12 cellular contexts compared by ENCODE assay signal in the genomic region with DNA sequence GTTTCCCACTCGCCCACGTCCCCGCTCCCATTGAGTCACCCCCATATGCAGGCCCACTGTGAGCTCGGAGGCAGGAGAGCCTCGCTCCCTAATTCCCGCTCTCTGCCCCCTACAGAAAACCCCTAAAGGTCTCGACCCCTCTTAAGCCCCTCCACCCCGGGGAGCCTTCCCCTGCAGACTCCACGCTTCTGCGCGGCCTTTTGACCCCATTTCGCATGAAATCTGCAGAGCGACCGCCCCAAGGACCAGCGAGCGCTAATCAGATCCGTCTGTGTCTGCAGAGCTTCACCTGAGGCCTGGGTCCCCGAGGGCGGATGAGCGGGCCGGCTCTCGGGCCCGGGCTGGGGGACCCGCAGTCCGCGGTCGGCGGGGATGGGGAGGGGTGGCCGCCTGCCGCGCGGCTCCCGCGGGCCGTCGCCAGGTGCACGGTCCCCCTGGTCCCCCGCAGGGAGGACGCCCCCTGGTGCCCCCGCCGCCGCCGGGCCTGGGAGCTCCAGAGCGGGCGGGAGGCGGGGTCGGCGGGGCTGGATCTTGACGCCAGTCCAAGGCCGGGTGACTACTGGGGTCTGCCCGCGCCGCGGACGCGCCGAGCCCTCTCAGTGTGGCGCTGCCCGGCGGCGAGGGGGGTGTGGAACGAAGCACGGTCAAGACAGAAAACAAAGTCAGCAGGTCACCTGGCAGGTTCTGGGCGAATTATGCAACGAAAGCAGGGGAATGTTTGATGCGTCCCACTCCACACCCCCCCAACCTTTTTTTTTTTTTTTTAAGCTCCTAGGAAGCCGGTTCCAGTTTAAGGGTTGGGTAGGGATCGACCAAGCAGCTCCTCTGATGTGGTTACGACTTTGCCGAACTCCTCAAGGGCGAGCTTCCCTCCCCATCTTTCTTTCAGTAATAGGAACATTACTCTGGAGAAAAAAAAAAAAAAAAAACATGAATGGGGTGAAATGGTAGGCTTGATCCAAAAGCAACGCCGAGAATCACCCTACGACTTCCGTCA. TPM values are rescaled to one million over a fixed set of nuclear protein-coding genes. Genes with fewer than 3 reads are reported as not detected.
A peak's percentile ranks its signal among the peaks of the same experiment; 100 is the strongest.
DNase-seq lines count a peak whose midpoint lies in the region; ATAC-seq and TF ChIP-seq lines count a peak whose summit lies in the region.
"Had no signal": no experiment of that assay in that cellular context is flagged by ENCODE, and none has a peak within 500 bp of the region (broad histone marks: within the 10 kb centered on the region; RNA-seq: fewer than 3 reads in every experiment).

No MANE protein-coding gene starts in this region.

- peaks cover 29% of the 10 kb centered on the region for H3K36me3 ChIP-seq in left ventricle myocardium inferior
- H3K36me3 ChIP-seq in endodermal cell (ENCODE audit: control insufficient read depth, insufficient read depth, low read length) = peaks cover 26% of the 10 kb centered on the region
- no peaks in the 10 kb centered on the region for H3K36me3 ChIP-seq in mucosa of descending colon (ENCODE audit: low read depth)

- H3K9me3 ChIP-seq in left ventricle myocardium inferior (replicated peaks) (no peaks in the 10 kb centered on the region), endodermal cell (ENCODE audit: control insufficient read depth, low read length) (no peaks in the 10 kb centered on the region), mucosa of descending colon (no peaks in the 10 kb centered on the region)

- ATAC-seq in mucosa of descending colon (peak; percentile 25), HG03280 (IDR thresholded peaks at IDR 0.05; ENCODE audit: unreplicated experiment) (no peak), GM21526 (IDR thresholded peaks at IDR 0.05; ENCODE audit: low FRiP score, unreplicated experiment) (no peak)
- ATAC-seq: PC-3 had no signal

- intact Hi-C loops in left ventricle myocardium inferior (cut with micrococcal nuclease) (no loop called here), cardiac septum (cut with DNase I) (no loop called here), mucosa of descending colon (cut with DNase I, micrococcal nuclease) (no loop called here)

- H3K9ac ChIP-seq in endodermal cell (ENCODE audit: extremely low read depth, low read length, poor library complexity, severe bottlenecking) = no peak overlapping the region

- H3K4me1 Mint-ChIP-seq in endodermal cell (peaks cover 56% of the 10 kb centered on the region), type B pancreatic cell (ENCODE audit: unreplicated experiment) (peaks cover 22% of the 10 kb centered on the region)

- 7 to 10% methylated on average over 3 to 75 of the region's 75 CpGs for WGBS in endodermal cell (ENCODE audit: insufficient coverage in 1 of 2, insufficient read length in 1 of 2), 2 experiments

- TF ChIP-seq CTCF in left ventricle myocardium inferior (IDR thresholded peaks at IDR 0.05; ENCODE audit: borderline replicate concordance) = no peak
- TF ChIP-seq CTCF in endodermal cell (conservative IDR thresholded peaks at IDR 0.05) = peak; percentile 49
- no peak for TF ChIP-seq CTCF in mucosa of descending colon (IDR thresholded peaks at IDR 0.05)
- TF ChIP-seq CTCF in type B pancreatic cell (conservative IDR thresholded peaks at IDR 0.05) = peak; percentile 25

- H3K4me1 ChIP-seq in left ventricle myocardium inferior = peaks cover 24% of the 10 kb centered on the region
- H3K4me1 ChIP-seq in endodermal cell (ENCODE audit: control insufficient read depth, insufficient read depth, low read length) = peaks cover 14% of the 10 kb centered on the region
- H3K4me1 ChIP-seq in mucosa of descending colon (ENCODE audit: low read depth) = no peaks in the 10 kb centered on the region

- H3K27ac ChIP-seq in left ventricle myocardium inferior (replicated peaks) (no peak overlapping the region), endodermal cell (ENCODE audit: low read depth, low read length) (no peak overlapping the region)
- H3K27ac ChIP-seq: HL-60, VCaP had no signal

- H3K4me3 ChIP-seq in left ventricle myocardium inferior (peak overlapping the region; percentile 52), endodermal cell (ENCODE audit: low read length) (peak overlapping the region; percentile 69), mucosa of descending colon (no peak overlapping the region)

- H3K27me3 ChIP-seq in left ventricle myocardium inferior (ENCODE audit: low read depth) (peaks cover 54% of the 10 kb centered on the region), endodermal cell (ENCODE audit: control insufficient read depth, insufficient read depth, low read length, poor library complexity, severe bottlenecking) (peaks cover 48% of the 10 kb centered on the region)

- H3K27me3 Mint-ChIP-seq in endodermal cell (ENCODE audit: insufficient read depth) = peaks cover 70% of the 10 kb centered on the region
- H3K27me3 Mint-ChIP-seq in type B pancreatic cell = peaks cover 58% of the 10 kb centered on the region

- H3K36me3 Mint-ChIP-seq in endodermal cell (ENCODE audit: low read depth) = peaks cover 24% of the 10 kb centered on the region
- H3K36me3 Mint-ChIP-seq in type B pancreatic cell = peaks cover 20% of the 10 kb centered on the region

- DNase-seq in left ventricle myocardium inferior (no peak), cardiac septum (ENCODE audit: low spot score) (no peak), endodermal cell (peak; percentile 84), mucosa of descending colon (peak in 1 of 3 donors; percentile 40), type B pancreatic cell (ENCODE audit: extremely low spot score, unreplicated experiment) (no peak)
- DNase-seq in activated CD8-positive, alpha-beta memory T cell treated with anti-CD3 and anti-CD28 coated beads, Interleukin-2, amount 50 U/mL, for 48 hours = no peak
- DNase-seq: NCI-H1694, PC-3 had no signal

- peak overlapping the region; percentile 62 for H3K4me3 Mint-ChIP-seq in endodermal cell
- peak overlapping the region; percentile 65 for H3K4me3 Mint-ChIP-seq in type B pancreatic cell

- H3K27ac Mint-ChIP-seq in endodermal cell (no peak overlapping the region), type B pancreatic cell (no peak overlapping the region)

- H3K9me3 Mint-ChIP-seq in endodermal cell (no peaks in the 10 kb centered on the region), type B pancreatic cell (no peaks in the 10 kb centered on the region)

RNA-seq across cellular contexts. Expression of a gene that starts 9.9 kb away (rescaled TPM):
- total RNA-seq in left ventricle myocardium inferior (9.8 TPM), cardiac septum (6.9 TPM), endodermal cell (10 to 100 TPM; 13.0 to 19.9 TPM), mucosa of descending colon (10 to 100 TPM in 2 of 3 donors, 1 to 10 TPM in 1; 8.1 to 16.0 (median 15.6) TPM), type B pancreatic cell (ENCODE audit: low replicate concordance) (12.4 and 36.4 TPM in 2 replicates)
- 23.8 TPM for polyA plus RNA-seq in endodermal cell (2013, experiment 1 of 2)
- 21.4 TPM for polyA plus RNA-seq in endodermal cell (2013, experiment 2 of 2)

Comparison
In these comparisons a context has a peak if more than half of its experiments do, and no peak if none do; other contexts are left out.
1. CTCF ChIP-seq: peak in endodermal cell (single experiment) and type B pancreatic cell (single experiment); none in left ventricle myocardium inferior (single experiment) and mucosa of descending colon (single experiment).